ENCODE assay signal across 19 cellular contexts in the genomic region with DNA sequence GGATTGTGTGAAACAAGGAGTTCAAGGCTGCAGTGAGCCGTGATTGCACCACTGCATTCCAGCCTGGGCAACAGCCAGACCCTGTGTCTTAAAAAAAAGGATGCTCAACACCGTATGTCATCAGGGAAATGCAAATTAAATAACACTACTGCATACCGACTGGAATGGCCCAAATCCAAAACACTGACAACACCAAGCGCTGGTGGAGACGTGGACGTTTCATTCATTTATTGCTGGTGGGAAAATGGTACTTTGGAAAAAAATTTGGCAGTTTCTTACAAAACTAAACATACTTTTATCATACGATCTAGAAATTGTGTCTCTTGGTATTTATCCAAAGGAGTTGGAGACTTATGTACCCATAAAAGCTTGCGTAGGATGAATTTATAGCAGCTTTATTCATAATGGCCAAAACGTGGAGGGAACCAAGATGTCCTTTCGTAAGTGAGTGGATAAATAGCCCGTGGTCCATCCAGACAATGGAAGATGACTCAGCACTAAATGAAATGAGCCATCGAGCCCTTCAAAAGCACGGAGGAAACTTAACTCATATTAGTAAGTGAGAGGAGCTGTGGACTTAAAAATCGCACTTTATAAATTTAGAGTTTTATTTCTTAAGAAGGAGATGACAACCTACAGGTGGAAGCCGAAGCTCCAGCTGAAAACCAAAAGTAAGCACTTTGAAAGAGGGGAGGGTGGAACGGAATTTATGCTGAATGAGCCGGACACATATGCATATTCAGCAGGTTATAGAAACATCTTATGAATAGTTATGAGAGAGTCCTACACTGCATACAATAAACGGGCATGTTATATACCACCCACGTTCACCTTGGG. TPM values are rescaled to one million over a fixed set of nuclear protein-coding genes. Genes with fewer than 3 reads are reported as not detected.
DNase-seq lines count a peak whose midpoint lies in the region; ATAC-seq, FAIRE-seq and TF ChIP-seq lines count a peak whose summit lies in the region.
"Had no signal": no experiment of that assay in that cellular context is flagged by ENCODE, and none has a peak within 500 bp of the region (broad histone marks: within the 10 kb centered on the region; RNA-seq: fewer than 3 reads in every experiment).

No MANE protein-coding gene starts in this region.

- TF ChIP-seq POLR2A in endothelial cell of umbilical vein (IDR thresholded peaks at IDR 0.05; ENCODE audit: low read depth, low read length) (no peak), thyroid gland (IDR thresholded peaks at IDR 0.05) (no peak)

- intact Hi-C loops in endothelial cell of umbilical vein (cut with micrococcal nuclease), result no loop called here
- intact Hi-C loops in thyroid gland (cut with DNase I), result no loop called here

- CTCF ChIA-PET in endothelial cell of umbilical vein (lab: Charles Lee), result no interaction called here

- DNase-seq in AG10803 (ENCODE audit: low read depth) (peak; percentile 86), NCI-H226 (peak; percentile 43), endothelial cell of umbilical vein (ENCODE audit: low read depth, low spot score) (peak; percentile 31), osteoblast (ENCODE audit: insufficient read length, low spot score, missing footprints) (peak; percentile 60), NCI-H510A (lab: John Stamatoyannopoulos, UW) (no peak), WERI-Rb-1 (no peak), thyroid gland (no peak)
- DNase-seq: activated B cell treated with CpG ODN at 0.5 μM for 24 hours, amygdala, C1 segment of cervical spinal cord, cortex of kidney, foreskin keratinocyte, Kasumi-1, NCI-H2029 treated with DMSO at 0.1 percent for 48 hours, NCI-H69, nephron progenitor cell had no signal

- H3K4me2 ChIP-seq in endothelial cell of umbilical vein (ENCODE audit: insufficient read depth, low read length), result peak overlapping the region; percentile 31
- peak overlapping the region; percentile 79 for H3K4me2 ChIP-seq in osteoblast (ENCODE audit: insufficient read depth, low read length)

- no peak overlapping the region for H3K9ac ChIP-seq in endothelial cell of umbilical vein (replicated peaks; ENCODE audit: extremely low read depth, insufficient read depth, low read length)

- no peak overlapping the region for H3K4me3 ChIP-seq in AG10803 (ENCODE audit: low read length)
- H3K4me3 ChIP-seq in endothelial cell of umbilical vein (replicated peaks in 1 of 3; ENCODE audit: insufficient read depth in 1 of 3, low read depth in 1 of 3, low read length in 3 of 3), result no peak overlapping the region
- peak overlapping the region; percentile 28 for H3K4me3 ChIP-seq in osteoblast (ENCODE audit: insufficient read depth, low read length)
- no peak overlapping the region for H3K4me3 ChIP-seq in WERI-Rb-1 (ENCODE audit: low read depth, low read length)
- no peak overlapping the region for H3K4me3 ChIP-seq in thyroid gland (replicated peaks in 1 of 3)
- H3K4me3 ChIP-seq: lung, Peyer's patch had no signal

- H3K36me3 ChIP-seq in endothelial cell of umbilical vein (ENCODE audit: control insufficient read depth in 2 of 2, extremely low read depth in 1 of 2, insufficient read depth in 2 of 2, low read length in 2 of 2) (no peaks in the 10 kb centered on the region), osteoblast (ENCODE audit: insufficient read depth, low read length) (no peaks in the 10 kb centered on the region), WERI-Rb-1 (no peaks in the 10 kb centered on the region), thyroid gland (no peaks in the 10 kb centered on the region)
- H3K36me3 ChIP-seq: Peyer's patch had no signal

- H3K9me3 ChIP-seq in endothelial cell of umbilical vein (replicated peaks; ENCODE audit: control insufficient read depth, insufficient read depth, low read length) (no peaks in the 10 kb centered on the region), osteoblast (ENCODE audit: low read depth, low read length) (no peaks in the 10 kb centered on the region), WERI-Rb-1 (ENCODE audit: severe bottlenecking) (peaks cover 3% of the 10 kb centered on the region), thyroid gland (no peaks in the 10 kb centered on the region)
- H3K9me3 ChIP-seq: Peyer's patch had no signal

- H3K9me1 ChIP-seq in endothelial cell of umbilical vein (replicated peaks; ENCODE audit: control insufficient read depth, extremely low read depth, insufficient read depth, low read length), result no peaks in the 10 kb centered on the region

- POLR2A ChIA-PET in endothelial cell of umbilical vein (lab: Charles Lee), result no interaction called here

- H4K20me1 ChIP-seq in endothelial cell of umbilical vein (replicated peaks; ENCODE audit: control insufficient read depth, extremely low read depth, insufficient read depth, low read length) (no peaks in the 10 kb centered on the region), osteoblast (ENCODE audit: insufficient read depth, low read length) (no peaks in the 10 kb centered on the region)

- H3K27ac ChIP-seq in endothelial cell of umbilical vein (ENCODE audit: insufficient read depth, low read depth, low read length) (no peak overlapping the region), osteoblast (ENCODE audit: low read depth, low read length) (peak overlapping the region; percentile 34), WERI-Rb-1 (no peak overlapping the region), thyroid gland (no peak overlapping the region)
- H3K27ac ChIP-seq: foreskin keratinocyte, Peyer's patch had no signal

- H3K4me1 ChIP-seq in endothelial cell of umbilical vein (ENCODE audit: control insufficient read depth, extremely low read depth, insufficient read depth, low read length) (no peaks in the 10 kb centered on the region), osteoblast (ENCODE audit: insufficient read depth, low read length) (peaks cover 11% of the 10 kb centered on the region), thyroid gland (peaks cover 0 to 8% of the 10 kb centered on the region in 2 donors)
- H3K4me1 ChIP-seq: foreskin keratinocyte, Peyer's patch had no signal

- 67 to 74% methylated on average over 19 of the region's 19 CpGs for WGBS in thyroid gland, 2 donors

- no peak for ATAC-seq in esophagus mucosa
- ATAC-seq: foreskin keratinocyte had no signal

- H3K79me2 ChIP-seq in endothelial cell of umbilical vein (ENCODE audit: control insufficient read depth, insufficient read depth, low read length) (no peaks in the 10 kb centered on the region), osteoblast (ENCODE audit: insufficient read depth, low read length) (no peaks in the 10 kb centered on the region)

- no TSS peak for BruUV-seq in endothelial cell of umbilical vein (replicated peaks; lab: Mats Ljungman, UMichigan)

- H2AFZ ChIP-seq in endothelial cell of umbilical vein (ENCODE audit: low read depth, low read length) (peak overlapping the region; percentile 66), osteoblast (ENCODE audit: low read length) (no peak overlapping the region)

- H3K27me3 ChIP-seq in endothelial cell of umbilical vein (ENCODE audit: control insufficient read depth in 2 of 2, insufficient read depth in 2 of 2, low read length in 2 of 2) (peaks cover 14 to 28% of the 10 kb centered on the region in 2 experiments), osteoblast (ENCODE audit: insufficient read depth, low read length) (peaks cover 29% of the 10 kb centered on the region), WERI-Rb-1 (ENCODE audit: insufficient read depth, low read depth, severe bottlenecking) (no peaks in the 10 kb centered on the region), thyroid gland (no peaks in the 10 kb centered on the region)
- H3K27me3 ChIP-seq: Peyer's patch had no signal

- TF ChIP-seq CTCF in AG10803 (conservative IDR thresholded peaks at IDR 0.05; ENCODE audit: low read length) (no peak), endothelial cell of umbilical vein (IDR thresholded peaks at IDR 0.05; ENCODE audit: extremely low read depth in 1 of 2, insufficient read depth in 1 of 2, low read depth in 1 of 2, low read length in 2 of 2) (no peak), osteoblast (IDR thresholded peaks at IDR 0.05; ENCODE audit: extremely low read depth, low read depth, low read length) (no peak), WERI-Rb-1 (IDR thresholded peaks at IDR 0.05; ENCODE audit: low read depth, low read length) (no peak), thyroid gland (IDR thresholded peaks at IDR 0.05) (no peak)

- dilution Hi-C loops in endothelial cell of umbilical vein (cut with MboI; ENCODE audit: extremely low pct_ligation_motif_present, low sequenced_read_pairs), result no loop called here

- FAIRE-seq in endothelial cell of umbilical vein (lab: Jason Lieb, UNC), result peak; percentile 47

RNA-seq across cellular contexts. Expression of a gene that starts 24.3 kb away (rescaled TPM):
- not detected in 2 replicates for total RNA-seq in endothelial cell of umbilical vein
- polyA plus RNA-seq in endothelial cell of umbilical vein, result not detected in 2 replicates
- polyA plus RNA-seq in endothelial cell of umbilical vein (2011; cell fraction: cytosol; rRNA removed), result not detected in 2 replicates
- polyA plus RNA-seq in endothelial cell of umbilical vein (2011; cell fraction: nucleus; rRNA removed), result not detected in 2 replicates
- polyA plus RNA-seq in endothelial cell of umbilical vein (2012), result not detected in 2 replicates
- not detected in 2 replicates for polyA minus RNA-seq in endothelial cell of umbilical vein
- polyA minus RNA-seq in endothelial cell of umbilical vein (2011; cell fraction: cytosol; rRNA and poly(A)+ RNA removed), result not detected
- polyA minus RNA-seq in endothelial cell of umbilical vein (2011; cell fraction: nucleus; rRNA and poly(A)+ RNA removed), result not detected in 2 replicates
- not detected in 2 replicates for total RNA-seq in osteoblast
- total RNA-seq in esophagus mucosa, result not detected
- total RNA-seq in thyroid gland, result 1 to 10 TPM in 2 of 4 donors, under 1 TPM in 1, not detected in 1; 0.78 to 5.7 (median 1.1) TPM
- total RNA-seq: foreskin keratinocyte had no signal
- polyA plus RNA-seq: foreskin keratinocyte had no signal

RNA-seq across cellular contexts. Expression of a gene that starts 25.4 kb away (rescaled TPM):
- total RNA-seq in endothelial cell of umbilical vein, result not detected in 2 replicates
- not detected in 2 replicates for polyA plus RNA-seq in endothelial cell of umbilical vein
- polyA plus RNA-seq in endothelial cell of umbilical vein (2011; cell fraction: cytosol; rRNA removed), result not detected in 2 replicates
- polyA plus RNA-seq in endothelial cell of umbilical vein (2011; cell fraction: nucleus; rRNA removed), result not detected in 2 replicates
- not detected in 2 replicates for polyA plus RNA-seq in endothelial cell of umbilical vein (2012)
- not detected in 2 replicates for polyA minus RNA-seq in endothelial cell of umbilical vein
- polyA minus RNA-seq in endothelial cell of umbilical vein (2011; cell fraction: cytosol; rRNA and poly(A)+ RNA removed), result not detected
- not detected in 2 replicates for polyA minus RNA-seq in endothelial cell of umbilical vein (2011; cell fraction: nucleus; rRNA and poly(A)+ RNA removed)
- total RNA-seq in osteoblast, result not detected in 2 replicates
- 0.20 TPM for total RNA-seq in esophagus mucosa
- total RNA-seq in thyroid gland, result 1 to 10 TPM in 2 of 4 donors, under 1 TPM in 2; 0.49 to 2.3 (median 1.1) TPM
- total RNA-seq: foreskin keratinocyte had no signal
- polyA plus RNA-seq: foreskin keratinocyte had no signal

RNA-seq across cellular contexts. Expression of a gene that starts 36.2 kb away (rescaled TPM):
- total RNA-seq in endothelial cell of umbilical vein (not detected in 2 replicates), osteoblast (not detected in 2 replicates), esophagus mucosa (not detected), thyroid gland (under 1 TPM in 1 of 4 donors, not detected in 3; 0.13 TPM)
- polyA plus RNA-seq in endothelial cell of umbilical vein, result not detected in 2 replicates
- polyA plus RNA-seq in endothelial cell of umbilical vein (2011; cell fraction: cytosol; rRNA removed), result not detected in 2 replicates
- not detected in 2 replicates for polyA plus RNA-seq in endothelial cell of umbilical vein (2011; cell fraction: nucleus; rRNA removed)
- not detected in 2 replicates for polyA plus RNA-seq in endothelial cell of umbilical vein (2012)
- not detected in 2 replicates for polyA minus RNA-seq in endothelial cell of umbilical vein
- not detected for polyA minus RNA-seq in endothelial cell of umbilical vein (2011; cell fraction: cytosol; rRNA and poly(A)+ RNA removed)
- not detected in 2 replicates for polyA minus RNA-seq in endothelial cell of umbilical vein (2011; cell fraction: nucleus; rRNA and poly(A)+ RNA removed)
- total RNA-seq: activated B cell treated with CpG ODN at 0.5 μM for 24 hours, foreskin keratinocyte had no signal
- polyA plus RNA-seq: foreskin keratinocyte had no signal

RNA-seq across cellular contexts. Expression of a gene that starts 56.7 kb away (rescaled TPM):
- total RNA-seq in endothelial cell of umbilical vein, result 0.23 TPM in 1 of 2 replicates, not detected in the other
- not detected in 2 replicates for polyA plus RNA-seq in endothelial cell of umbilical vein
- polyA plus RNA-seq in endothelial cell of umbilical vein (2011; cell fraction: cytosol; rRNA removed), result not detected in 2 replicates
- not detected in 2 replicates for polyA plus RNA-seq in endothelial cell of umbilical vein (2011; cell fraction: nucleus; rRNA removed)
- 0.19 and 0.20 TPM in 2 replicates for polyA plus RNA-seq in endothelial cell of umbilical vein (2012)
- not detected in 2 replicates for polyA minus RNA-seq in endothelial cell of umbilical vein
- polyA minus RNA-seq in endothelial cell of umbilical vein (2011; cell fraction: cytosol; rRNA and poly(A)+ RNA removed), result not detected
- not detected in 2 replicates for polyA minus RNA-seq in endothelial cell of umbilical vein (2011; cell fraction: nucleus; rRNA and poly(A)+ RNA removed)
- 0.29 and 0.36 TPM in 2 replicates for total RNA-seq in osteoblast
- not detected for total RNA-seq in esophagus mucosa
- total RNA-seq in thyroid gland, result not detected
- total RNA-seq: activated B cell treated with CpG ODN at 0.5 μM for 24 hours, foreskin keratinocyte had no signal
- polyA plus RNA-seq: foreskin keratinocyte, lung had no signal

Comparison
In these comparisons a context has a peak if more than half of its experiments do, and no peak if none do; other contexts are left out.
1. DNase-seq: peak in AG10803 (single experiment), NCI-H226 (single experiment), endothelial cell of umbilical vein (single experiment) and osteoblast (single experiment); none in NCI-H510A (single experiment), WERI-Rb-1 (single experiment) and thyroid gland (0 of 2).